In the genomic region with DNA sequence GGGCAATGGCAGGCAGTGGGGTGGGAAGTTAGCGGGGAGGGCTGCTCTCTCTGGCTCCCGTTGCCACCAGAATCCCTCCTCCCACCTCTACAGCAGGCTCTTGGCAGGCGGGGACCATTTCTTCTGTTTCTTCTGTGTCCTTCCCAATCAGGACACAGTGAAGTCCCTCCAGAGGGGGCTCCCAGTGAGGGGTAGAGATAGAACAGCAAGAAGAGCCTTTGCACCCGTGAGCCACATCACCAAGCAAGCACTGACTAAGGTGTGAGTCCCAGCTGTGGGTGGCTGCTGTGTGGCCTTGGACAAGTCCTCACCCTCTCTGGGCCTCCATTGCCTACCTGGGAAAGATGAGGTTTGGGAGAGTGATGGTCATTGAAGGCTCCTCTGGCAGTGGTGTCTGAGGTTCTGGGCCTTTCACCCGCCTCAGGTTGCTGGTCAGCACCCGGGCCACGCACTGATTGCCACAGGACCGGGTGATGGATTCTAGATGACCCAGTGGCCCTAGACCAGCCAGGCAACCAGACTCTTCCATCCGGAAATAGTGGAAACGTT, we compare ENCODE assay signal across 23 cellular contexts. TPM values are rescaled to one million over a fixed set of nuclear protein-coding genes. Genes with fewer than 3 reads are reported as not detected.
DNase-seq lines count a peak whose midpoint lies in the region; ATAC-seq, FAIRE-seq and TF ChIP-seq lines count a peak whose summit lies in the region.
"Had no signal": no experiment of that assay in that cellular context is flagged by ENCODE, and none has a peak within 500 bp of the region (broad histone marks: within the 10 kb centered on the region; RNA-seq: fewer than 3 reads in every experiment).

No MANE protein-coding gene starts in this region.

- TF ChIP-seq CTCF in CD14-positive monocyte (IDR thresholded peaks at IDR 0.05) (no peak), bronchial epithelial cell (IDR thresholded peaks at IDR 0.05; ENCODE audit: insufficient read depth, low read length, severe bottlenecking) (no peak), lower lobe of right lung (IDR thresholded peaks at IDR 0.05) (no peak), H9 (conservative IDR thresholded peaks at IDR 0.05) (no peak)

- H3K4me3 Mint-ChIP-seq in CD14-positive monocyte, result no peak overlapping the region
- no peak overlapping the region for H3K4me3 Mint-ChIP-seq in H9
- H3K4me3 Mint-ChIP-seq: CD4-positive, CD25-positive, alpha-beta regulatory T cell had no signal

- H3K9ac ChIP-seq in H9 (ENCODE audit: extremely low read depth, insufficient read length, low read length), result no peak overlapping the region

- no peak overlapping the region for H3K27ac Mint-ChIP-seq in CD14-positive monocyte
- no peak overlapping the region for H3K27ac Mint-ChIP-seq in H9
- H3K27ac Mint-ChIP-seq: CD4-positive, CD25-positive, alpha-beta regulatory T cell had no signal

- peaks cover 8% of the 10 kb centered on the region for H3K27me3 ChIP-seq in bronchial epithelial cell (ENCODE audit: control insufficient read depth, insufficient read depth, low read length)
- peaks cover 7% of the 10 kb centered on the region for H3K27me3 ChIP-seq in lower lobe of right lung (ENCODE audit: low read depth)
- H3K27me3 ChIP-seq in aorta (ENCODE audit: control insufficient read depth in 1 of 2, insufficient read depth in 2 of 2, low read length in 1 of 2), result no peaks in the 10 kb centered on the region
- H3K27me3 ChIP-seq in H9 (ENCODE audit: insufficient read depth, low read length), result no peaks in the 10 kb centered on the region
- H3K27me3 ChIP-seq: MG63 had no signal

- H3K4ac ChIP-seq in H9 (ENCODE audit: low read depth, low read length), result no peak overlapping the region

- no peaks in the 10 kb centered on the region for H3K9me3 ChIP-seq in lower lobe of right lung
- no peaks in the 10 kb centered on the region for H3K9me3 ChIP-seq in aorta (ENCODE audit: control insufficient read depth, low read length)
- no peaks in the 10 kb centered on the region for H3K9me3 ChIP-seq in H9 (ENCODE audit: control insufficient read depth, low read depth, low read length)
- H3K9me3 ChIP-seq: MG63 had no signal

- H3K27me3 Mint-ChIP-seq in CD14-positive monocyte (ENCODE audit: low read depth in 3 of 3) (peaks cover 6 to 12% (median 7%) of the 10 kb centered on the region in 3 donors), H9 (ENCODE audit: low read depth) (peaks cover 11% of the 10 kb centered on the region)

- H2AFZ ChIP-seq in H9 (ENCODE audit: low read length), result no peak overlapping the region
- H2AFZ ChIP-seq: PC-9 had no signal

- H3K4me2 ChIP-seq in H9 (ENCODE audit: insufficient read depth, insufficient read length, low read length), result no peak overlapping the region
- H3K4me2 ChIP-seq: PC-9 had no signal

- no peak overlapping the region for H3K23ac ChIP-seq in H9 (ENCODE audit: insufficient read length, low read depth, low read length)

- H3K18ac ChIP-seq in H9 (ENCODE audit: insufficient read length, low read depth, low read length), result no peak overlapping the region

- no peaks in the 10 kb centered on the region for H3K4me1 ChIP-seq in lower lobe of right lung
- H3K4me1 ChIP-seq in aorta (ENCODE audit: control insufficient read depth in 1 of 2, insufficient read depth in 2 of 2, low read length in 2 of 2), result no peaks in the 10 kb centered on the region
- no peaks in the 10 kb centered on the region for H3K4me1 ChIP-seq in H9 (ENCODE audit: insufficient read depth, low read length)

- no peak overlapping the region for H3T11ph ChIP-seq in H9 (ENCODE audit: low read length)

- H2AK5ac ChIP-seq in H9 (ENCODE audit: insufficient read length, low read length), result no peak overlapping the region

- H3K9me3 Mint-ChIP-seq in CD14-positive monocyte, result peaks cover 2 to 10% (median 5%) of the 10 kb centered on the region in 7 donors
- 0 out of 5 replicates have a peak, but pooled peaks cover 0 to 2% of the 10 kb centered on the region in 2 experiments for H3K9me3 Mint-ChIP-seq in H9

- DNase-seq in CD14-positive monocyte (ENCODE audit: low spot score) (peak; percentile 30), bronchial epithelial cell (ENCODE audit: low read depth) (no peak), lower lobe of right lung (peak; percentile 10), aorta (peak; percentile 24 to 38), NCI-H2081 treated with DMSO at 0.1 percent for 48 hours (lab: John Stamatoyannopoulos, UW) (no peak), H9 (no peak)
- DNase-seq: CD4-positive, CD25-positive, alpha-beta regulatory T cell; DMS153; DND-41; KG1; MG63; NCI-H1417; NCI-H1694; NCI-H2029 treated with DMSO at 0.1 percent for 48 hours; NCI-H2227 treated with DMSO at 0.1 percent for 48 hours; NCI-H526 treated with DMSO at 0.1 percent for 48 hours; PC-9; RPMI8226; SHP77 had no signal

- peaks cover 5% of the 10 kb centered on the region for H4K20me1 ChIP-seq in H9 (ENCODE audit: control insufficient read depth, insufficient read depth, insufficient read length)

- peak; percentile 90 for FAIRE-seq in bronchial epithelial cell (lab: Jason Lieb, UNC)
- FAIRE-seq: GM12892, H54, HTR-8/SVneo had no signal

- H2BK12ac ChIP-seq in H9 (ENCODE audit: insufficient read length, low read depth, low read length), result no peak overlapping the region

- H2BK120ac ChIP-seq in H9 (ENCODE audit: low read depth, low read length, poor library complexity, severe bottlenecking), result no peak overlapping the region

- ATAC-seq in lower lobe of right lung (no peak), aorta (ENCODE audit: low FRiP score) (no peak), HG02642 (IDR thresholded peaks at IDR 0.05; ENCODE audit: poor library complexity, unreplicated experiment) (no peak)

- H3K4me1 Mint-ChIP-seq in CD14-positive monocyte, result peaks cover 4% of the 10 kb centered on the region
- peaks cover 0 to 6% of the 10 kb centered on the region in 2 experiments; a peak in 2 of 4 replicates for H3K4me1 Mint-ChIP-seq in H9
- H3K4me1 Mint-ChIP-seq: CD4-positive, CD25-positive, alpha-beta regulatory T cell had no signal

- H2BK20ac ChIP-seq in H9 (ENCODE audit: low read depth, low read length, poor library complexity, severe bottlenecking), result no peak overlapping the region

- H3K4me3 ChIP-seq in bronchial epithelial cell (ENCODE audit: low read depth, low read length) (no peak overlapping the region), lower lobe of right lung (no peak overlapping the region), aorta (ENCODE audit: low read length in 2 of 2) (no peak overlapping the region)
- H3K4me3 ChIP-seq: MG63, PC-9 had no signal

- H3K27ac ChIP-seq in lower lobe of right lung (no peak overlapping the region), aorta (ENCODE audit: low read depth in 1 of 2, low read length in 2 of 2) (no peak overlapping the region), H9 (ENCODE audit: insufficient read length, low read depth, low read length) (no peak overlapping the region)
- H3K27ac ChIP-seq: PC-9 had no signal

- no peak overlapping the region for H4K91ac ChIP-seq in H9 (ENCODE audit: insufficient read length, low read depth, low read length)

- H3K56ac ChIP-seq in H9 (ENCODE audit: insufficient read length, low read depth, low read length), result no peak overlapping the region

- no peaks in the 10 kb centered on the region for H3K79me2 ChIP-seq in H9 (ENCODE audit: insufficient read depth, low read length)

- H2BK5ac ChIP-seq in H9 (ENCODE audit: insufficient read length, low read length), result no peak overlapping the region

- no peak overlapping the region for H2BK15ac ChIP-seq in H9 (ENCODE audit: low read depth, low read length)

- no peak overlapping the region for H4K5ac ChIP-seq in H9 (ENCODE audit: insufficient read length, low read depth, low read length)

- no peak overlapping the region for H3K14ac ChIP-seq in H9 (ENCODE audit: insufficient read depth, low read length)

- no peaks in the 10 kb centered on the region for H3K23me2 ChIP-seq in H9 (ENCODE audit: insufficient read length, low read depth, low read length, poor library complexity, severe bottlenecking)

- 85 to 93% methylated on average over 10 of the region's 10 CpGs for WGBS in aorta, 2 donors
- WGBS in H9 (ENCODE audit: extremely low coverage, insufficient read length, low lambda C conversion rate), result no CpG with 5 or more reads among the region's 10 CpGs

- no peaks in the 10 kb centered on the region for H3K79me1 ChIP-seq in H9 (ENCODE audit: insufficient read depth, low read depth, low read length, poor library complexity, severe bottlenecking)

- H3K36me3 ChIP-seq in bronchial epithelial cell (ENCODE audit: control insufficient read depth, insufficient read depth, low read length) (no peaks in the 10 kb centered on the region), lower lobe of right lung (no peaks in the 10 kb centered on the region), aorta (ENCODE audit: control insufficient read depth in 1 of 2, insufficient read depth in 2 of 2, low read length in 1 of 2) (no peaks in the 10 kb centered on the region)
- H3K36me3 ChIP-seq: MG63 had no signal

- intact Hi-C loops in CD14-positive monocyte (cut with micrococcal nuclease) (no loop called here), lower lobe of right lung (cut with DNase I) (no loop called here), aorta (cut with DNase I) (no loop called here)

- no peak overlapping the region for H4K8ac ChIP-seq in H9 (replicated peaks; ENCODE audit: insufficient read length, low read depth, low read length)

- no peaks in the 10 kb centered on the region for H3K36me3 Mint-ChIP-seq in CD14-positive monocyte
- H3K36me3 Mint-ChIP-seq in H9 (ENCODE audit: insufficient read depth in 1 of 3, low read depth in 3 of 3), result no peaks in the 10 kb centered on the region
- H3K36me3 Mint-ChIP-seq: CD4-positive, CD25-positive, alpha-beta regulatory T cell had no signal

RNA-seq across cellular contexts. Expression of a gene that starts 26.0 kb away (rescaled TPM):
- polyA plus RNA-seq in CD14-positive monocyte, result 10 to 100 TPM; 21.3 to 28.3 TPM
- total RNA-seq in bronchial epithelial cell, result 16.1 and 31.7 TPM in 2 replicates
- total RNA-seq in lower lobe of right lung, result 118 TPM
- total RNA-seq in aorta, result 10 to 100 TPM; 46.0 to 49.1 TPM
- 10 to 100 TPM; 65.7 to 84.3 TPM for polyA plus RNA-seq in aorta
- 39.1 and 39.7 TPM in 2 replicates for total RNA-seq in H9 (2021)

Comparison
In these comparisons a context has a peak if more than half of its experiments do, and no peak if none do; other contexts are left out.
1. DNase-seq: peak in CD14-positive monocyte (single experiment), lower lobe of right lung (single experiment) and aorta (2 of 2); none in bronchial epithelial cell (single experiment), NCI-H2081 treated with DMSO at 0.1 percent for 48 hours (single experiment) and H9 (single experiment).